Comparison of ENCODE assay signal across 8 cellular contexts in the genomic region with DNA sequence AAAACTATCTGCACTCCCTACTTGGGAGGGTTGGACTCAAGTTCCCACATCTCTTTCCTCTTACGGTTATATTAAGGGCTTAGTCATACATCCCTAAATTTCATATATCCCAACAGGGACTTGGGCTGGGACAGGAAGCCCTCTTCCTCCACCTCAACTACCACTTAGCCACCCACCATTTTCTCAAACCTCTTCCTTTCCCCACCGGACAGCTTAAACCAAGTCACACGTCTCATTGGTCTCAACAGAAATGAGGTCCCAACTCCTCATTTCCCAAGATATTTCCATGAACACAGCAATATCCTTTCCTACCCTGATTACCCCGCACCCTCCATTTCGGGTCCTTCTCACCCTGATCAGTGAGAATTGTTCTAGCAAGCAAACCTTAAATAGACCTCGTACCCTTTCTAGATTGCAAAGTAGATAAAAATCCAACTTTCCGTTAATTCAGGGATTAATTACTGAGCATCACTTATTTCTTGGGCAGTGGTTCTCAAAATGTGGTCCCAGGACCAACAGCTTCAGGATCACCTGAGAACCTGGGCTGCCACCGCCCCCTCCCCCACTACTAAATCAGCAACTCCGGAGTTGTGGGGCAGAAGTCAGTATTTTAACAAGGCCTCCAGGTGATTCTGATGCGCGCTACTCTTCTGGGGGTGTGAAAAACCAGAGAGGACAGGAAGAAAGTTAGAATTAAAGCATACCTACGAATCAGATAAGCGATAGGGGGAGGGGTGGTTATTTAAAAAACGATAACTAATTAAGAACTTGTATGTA. TPM values are rescaled to one million over a fixed set of nuclear protein-coding genes. Genes with fewer than 3 reads are reported as not detected.
A peak's percentile ranks its signal among the peaks of the same experiment; 100 is the strongest.
DNase-seq lines count a peak whose midpoint lies in the region; ATAC-seq and TF ChIP-seq lines count a peak whose summit lies in the region.

No MANE protein-coding gene starts in this region.

- peak overlapping the region; percentile 88 for H2AFZ ChIP-seq in GM23338
- peak overlapping the region; percentile 96 for H2AFZ ChIP-seq in Loucy (ENCODE audit: low read length)

- H3K4me3 ChIP-seq in GM12865 (ENCODE audit: low read depth, low read length) (peak overlapping the region; percentile 99), GM23338 (peak overlapping the region; percentile 81), Loucy (ENCODE audit: low read length, poor library complexity, severe bottlenecking) (peak overlapping the region; percentile 97), left ventricle myocardium inferior (peak overlapping the region; percentile 84), psoas muscle (peak overlapping the region; percentile 87)

- peaks cover 11% of the 10 kb centered on the region for H3K27me3 Mint-ChIP-seq in GM23338 (ENCODE audit: insufficient read depth, low read depth, poor library complexity)
- H3K27me3 Mint-ChIP-seq in activated naive CD8-positive, alpha-beta T cell = no peaks in the 10 kb centered on the region

- H3K27ac ChIP-seq in GM23338 (ENCODE audit: low read depth) = peak overlapping the region; percentile 98
- H3K27ac ChIP-seq in left ventricle myocardium inferior (replicated peaks) = peak overlapping the region; percentile 87
- H3K27ac ChIP-seq in psoas muscle = peak overlapping the region; percentile 80

- H3K9me2 ChIP-seq in GM23338 (ENCODE audit: insufficient read depth) = 0 out of 2 replicates have a peak, but pooled peaks cover 5% of the 10 kb centered on the region
- no peaks in the 10 kb centered on the region for H3K9me2 ChIP-seq in Loucy (replicated peaks; ENCODE audit: low read depth, low read length)

- H3K9ac ChIP-seq in Loucy (ENCODE audit: low read depth, low read length, poor library complexity, severe bottlenecking) = peak overlapping the region; percentile 88

- H3K36me3 Mint-ChIP-seq in GM23338 (ENCODE audit: low read depth) = peaks cover 41% of the 10 kb centered on the region; the same call in 2 of the 3 replicates
- H3K36me3 Mint-ChIP-seq in activated naive CD8-positive, alpha-beta T cell = peaks cover 20% of the 10 kb centered on the region

- 2 to 5% (median 3%) methylated on average over 14 of the region's 14 CpGs for WGBS in psoas muscle, 3 donors

- H3K27me3 ChIP-seq in GM23338 (ENCODE audit: insufficient read depth) (no peaks in the 10 kb centered on the region), Loucy (ENCODE audit: insufficient read depth, low read length, poor library complexity, severe bottlenecking) (no peaks in the 10 kb centered on the region), left ventricle myocardium inferior (ENCODE audit: low read depth) (no peaks in the 10 kb centered on the region), psoas muscle (ENCODE audit: insufficient read depth in 3 of 3, low read length in 2 of 3) (no peaks in the 10 kb centered on the region)

- intact Hi-C loops in left ventricle myocardium inferior (cut with micrococcal nuclease) (no loop called here), psoas muscle (cut with DNase I) (loop anchor here (1.0 to 5.0 kb wide), 4 partner anchors 22 to 53 kb away; a partner anchor contains a TSS)

- H4K20me1 ChIP-seq in GM23338 (replicated peaks; ENCODE audit: insufficient read depth) (no peaks in the 10 kb centered on the region; the same call in 1 of the 2 replicates), Loucy (ENCODE audit: insufficient read depth, low read length, poor library complexity, severe bottlenecking) (no peaks in the 10 kb centered on the region)

- peaks cover 82% of the 10 kb centered on the region for H3K79me2 ChIP-seq in GM23338 (replicated peaks; ENCODE audit: insufficient read depth)
- H3K79me2 ChIP-seq in Loucy (ENCODE audit: insufficient read depth, low read length) = peaks cover 54% of the 10 kb centered on the region

- H3K9me3 ChIP-seq in Loucy (ENCODE audit: insufficient read depth, low read depth, low read length) (no peaks in the 10 kb centered on the region; the same call in 1 of the 2 replicates), left ventricle myocardium inferior (replicated peaks) (peaks cover 8% of the 10 kb centered on the region), psoas muscle (no peaks in the 10 kb centered on the region)

- peak overlapping the region; percentile 97 for H3K4me3 Mint-ChIP-seq in GM23338
- H3K4me3 Mint-ChIP-seq in activated naive CD8-positive, alpha-beta T cell = peak overlapping the region; percentile 99

- peaks cover 25% of the 10 kb centered on the region for H3K9me3 Mint-ChIP-seq in GM23338
- H3K9me3 Mint-ChIP-seq in activated naive CD8-positive, alpha-beta T cell (ENCODE audit: low read depth) = peaks cover 5% of the 10 kb centered on the region

- peak; percentile 49 for DNase-seq in GM12865 (ENCODE audit: low read depth)
- DNase-seq in GM23338 (ENCODE audit: low spot score) = peak; percentile 51
- DNase-seq in left ventricle myocardium inferior = no peak
- no peak for DNase-seq in psoas muscle
- no peak for DNase-seq in GDM1 (lab: John Stamatoyannopoulos, UW)
- DNase-seq in NCI-H1436 treated with DMSO at 0.1 percent for 48 hours (lab: John Stamatoyannopoulos, UW) = no peak

- peaks cover 14% of the 10 kb centered on the region for H3K4me1 Mint-ChIP-seq in GM23338
- peaks cover 57% of the 10 kb centered on the region for H3K4me1 Mint-ChIP-seq in activated naive CD8-positive, alpha-beta T cell (ENCODE audit: low read depth)

- H3K27ac Mint-ChIP-seq in GM23338 = peak overlapping the region; percentile 97
- peak overlapping the region; percentile 95 for H3K27ac Mint-ChIP-seq in activated naive CD8-positive, alpha-beta T cell

- H3K4me1 ChIP-seq in GM23338 (ENCODE audit: insufficient read depth) (peaks cover 13% of the 10 kb centered on the region), Loucy (ENCODE audit: insufficient read depth, low read length, poor library complexity, severe bottlenecking) (peaks cover 39% of the 10 kb centered on the region), left ventricle myocardium inferior (peaks cover 54% of the 10 kb centered on the region), psoas muscle (peaks cover 12% of the 10 kb centered on the region)

- peak overlapping the region; percentile 87 for H3K4me2 ChIP-seq in GM23338
- H3K4me2 ChIP-seq in Loucy (ENCODE audit: low read depth, low read length, poor library complexity, severe bottlenecking) = peak overlapping the region; percentile 92

- H3K36me3 ChIP-seq in GM23338 (ENCODE audit: insufficient read depth) (no peaks in the 10 kb centered on the region; the same call in 1 of the 2 replicates), Loucy (ENCODE audit: insufficient read depth, low read length) (no peaks in the 10 kb centered on the region), left ventricle myocardium inferior (peaks cover 12% of the 10 kb centered on the region), psoas muscle (ENCODE audit: insufficient read depth in 1 of 2, low read depth in 1 of 2) (peaks cover 0 to 20% of the 10 kb centered on the region in 2 donors)

- ATAC-seq in GM23338 (peak; percentile 66), psoas muscle (peak; percentile 26 to 58 (median 48))

- no peak for TF ChIP-seq CTCF in GM12865 (IDR thresholded peaks at IDR 0.05; ENCODE audit: insufficient read depth, low read depth, low read length, missing control alignments)
- TF ChIP-seq CTCF in GM23338 (conservative IDR thresholded peaks at IDR 0.05; ENCODE audit: low read depth in 2 of 2) = no peak
- no peak for TF ChIP-seq CTCF in Loucy (conservative IDR thresholded peaks at IDR 0.05; ENCODE audit: low read length)
- no peak for TF ChIP-seq CTCF in left ventricle myocardium inferior (IDR thresholded peaks at IDR 0.05; ENCODE audit: borderline replicate concordance)
- TF ChIP-seq CTCF in psoas muscle (IDR thresholded peaks at IDR 0.05) = no peak

- peaks cover 8% of the 10 kb centered on the region; the same call in 1 of the 2 replicates for H3F3A ChIP-seq in GM23338 (replicated peaks; ENCODE audit: low read depth)
- H3F3A ChIP-seq in Loucy (ENCODE audit: low read depth) = no peaks in the 10 kb centered on the region; the same call in 1 of the 2 replicates

TF ChIP-seq in GM23338, 12 proteins besides CTCF, POLR2A, EP300 and RAD21 (continues in another document):
- TF ChIP-seq NANOG (IDR thresholded peaks at IDR 0.05; ENCODE audit: borderline replicate concordance) = no peak
- no peak for TF ChIP-seq ZNF331 (CRISPR knock-in tag; IDR thresholded peaks at IDR 0.05; ENCODE audit: low read depth)
- TF ChIP-seq CREB1 (CRISPR knock-in tag; IDR thresholded peaks at IDR 0.05; ENCODE audit: low read depth) = no peak
- no peak for TF ChIP-seq POLR2AphosphoS5 (IDR thresholded peaks at IDR 0.05; ENCODE audit: low read depth)
- TF ChIP-seq JUNB (IDR thresholded peaks at IDR 0.05; ENCODE audit: unreplicated experiment) = no peak

RNA-seq across cellular contexts. Expression of a gene that starts 0.5 kb away (rescaled TPM):
- total RNA-seq in GM23338 (2014; rRNA removed; shearing (Covaris generic)) = 15.5 and 21.8 TPM in 2 replicates
- polyA plus RNA-seq in GM23338 (2016; fragmentation: Nextera tagmentation; extraction: Ambion mirVana) = 7.0 and 12.3 TPM in 2 replicates
- total RNA-seq in left ventricle myocardium inferior = 13.3 TPM
- total RNA-seq in psoas muscle = 10 to 100 TPM in 2 of 4 donors, 1 to 10 TPM in 2; 8.8 to 12.2 (median 10.4) TPM
- 1 to 10 TPM; 3.0 to 7.9 (median 4.6) TPM for polyA plus RNA-seq in psoas muscle

RNA-seq across cellular contexts. Expression of a gene that starts 48.6 kb away (rescaled TPM):
- total RNA-seq in GM23338 (2014; rRNA removed; shearing (Covaris generic)) = 47.6 and 48.6 TPM in 2 replicates
- polyA plus RNA-seq in GM23338 (2016; fragmentation: Nextera tagmentation; extraction: Ambion mirVana) (19.1 and 20.7 TPM in 2 replicates), psoas muscle (10 to 100 TPM; 10.5 to 34.5 (median 15.2) TPM)
- total RNA-seq in left ventricle myocardium inferior (13.4 TPM), psoas muscle (10 to 100 TPM; 13.7 to 25.0 (median 18.7) TPM)

RNA-seq across cellular contexts. Expression of a gene that starts 54.7 kb away (rescaled TPM):
- total RNA-seq in GM23338 (2014; rRNA removed; shearing (Covaris generic)) = 50.8 and 52.4 TPM in 2 replicates
- polyA plus RNA-seq in GM23338 (2016; fragmentation: Nextera tagmentation; extraction: Ambion mirVana) (57.9 and 75.2 TPM in 2 replicates), psoas muscle (10 to 100 TPM; 16.0 to 32.5 (median 19.1) TPM)
- total RNA-seq in left ventricle myocardium inferior (44.5 TPM), psoas muscle (10 to 100 TPM; 40.6 to 63.8 (median 53.9) TPM)

Comparison
In these comparisons a context has a peak if more than half of its experiments do, and no peak if none do; other contexts are left out.
1. DNase-seq: peak in GM12865 (single experiment) and GM23338 (single experiment); none in left ventricle myocardium inferior (single experiment), psoas muscle (0 of 2), GDM1 (single experiment) and NCI-H1436 treated with DMSO at 0.1 percent for 48 hours (single experiment).
2. Peak in every context shown above with its lines, with median percentiles within 50 percentile points of each other: H3K4me3 ChIP-seq and H3K27ac ChIP-seq.